ENCODE assay signal across 1 cellular context in the genomic region with DNA sequence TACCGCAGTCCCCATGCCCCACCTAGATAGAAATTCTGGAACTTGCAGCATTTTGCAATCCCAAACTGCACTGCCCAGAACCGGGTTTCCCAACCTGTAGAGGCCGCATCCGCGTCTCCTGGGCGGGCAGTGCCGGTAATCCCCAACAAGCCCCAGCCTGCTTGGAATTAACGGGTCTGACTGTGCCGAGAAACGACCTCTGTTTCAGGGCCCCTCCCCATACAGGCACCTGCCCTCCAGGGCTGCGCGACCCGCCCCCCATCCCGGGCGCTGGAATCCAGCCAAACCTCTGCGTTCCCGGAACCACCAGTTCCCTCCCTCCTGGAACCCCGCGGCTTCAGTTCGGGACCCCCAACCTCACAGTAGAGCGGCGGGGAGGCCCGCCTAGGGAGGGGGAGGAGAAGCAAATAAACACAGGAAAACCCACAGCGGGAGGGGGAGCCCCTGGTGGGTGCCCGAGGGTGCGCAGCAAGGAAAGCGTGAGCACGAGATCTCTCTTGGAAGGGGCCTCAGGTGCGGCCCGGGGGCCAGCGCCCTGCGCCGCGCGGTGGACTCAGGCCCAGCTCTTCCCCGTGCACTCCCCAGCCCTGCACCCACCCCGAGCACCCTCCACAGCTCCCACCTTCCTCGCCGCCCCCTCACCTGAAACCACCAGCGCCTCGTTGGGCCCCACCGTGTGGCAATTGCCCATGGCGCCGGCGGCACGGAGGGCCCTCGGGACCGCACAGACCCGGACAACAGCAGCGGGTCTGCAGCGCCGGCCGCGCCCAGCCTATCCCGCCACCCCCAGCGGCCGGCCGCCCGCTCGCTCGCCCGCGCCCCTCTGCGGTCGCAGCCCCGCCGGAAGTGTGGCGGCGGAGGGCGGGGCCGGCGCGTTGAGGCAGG.
TF ChIP-seq lines count a peak whose summit lies in the region.

FLOT2 (minus strand) TSS at position 850 of the 885 bp plus-strand sequence; CDS start at position 691, 159 bp downstream.

TF ChIP-seq in K562, 482 proteins besides CTCF, POLR2A, EP300 and RAD21 (continued from another document and continues in another):
- TF ChIP-seq, protein P1, sequence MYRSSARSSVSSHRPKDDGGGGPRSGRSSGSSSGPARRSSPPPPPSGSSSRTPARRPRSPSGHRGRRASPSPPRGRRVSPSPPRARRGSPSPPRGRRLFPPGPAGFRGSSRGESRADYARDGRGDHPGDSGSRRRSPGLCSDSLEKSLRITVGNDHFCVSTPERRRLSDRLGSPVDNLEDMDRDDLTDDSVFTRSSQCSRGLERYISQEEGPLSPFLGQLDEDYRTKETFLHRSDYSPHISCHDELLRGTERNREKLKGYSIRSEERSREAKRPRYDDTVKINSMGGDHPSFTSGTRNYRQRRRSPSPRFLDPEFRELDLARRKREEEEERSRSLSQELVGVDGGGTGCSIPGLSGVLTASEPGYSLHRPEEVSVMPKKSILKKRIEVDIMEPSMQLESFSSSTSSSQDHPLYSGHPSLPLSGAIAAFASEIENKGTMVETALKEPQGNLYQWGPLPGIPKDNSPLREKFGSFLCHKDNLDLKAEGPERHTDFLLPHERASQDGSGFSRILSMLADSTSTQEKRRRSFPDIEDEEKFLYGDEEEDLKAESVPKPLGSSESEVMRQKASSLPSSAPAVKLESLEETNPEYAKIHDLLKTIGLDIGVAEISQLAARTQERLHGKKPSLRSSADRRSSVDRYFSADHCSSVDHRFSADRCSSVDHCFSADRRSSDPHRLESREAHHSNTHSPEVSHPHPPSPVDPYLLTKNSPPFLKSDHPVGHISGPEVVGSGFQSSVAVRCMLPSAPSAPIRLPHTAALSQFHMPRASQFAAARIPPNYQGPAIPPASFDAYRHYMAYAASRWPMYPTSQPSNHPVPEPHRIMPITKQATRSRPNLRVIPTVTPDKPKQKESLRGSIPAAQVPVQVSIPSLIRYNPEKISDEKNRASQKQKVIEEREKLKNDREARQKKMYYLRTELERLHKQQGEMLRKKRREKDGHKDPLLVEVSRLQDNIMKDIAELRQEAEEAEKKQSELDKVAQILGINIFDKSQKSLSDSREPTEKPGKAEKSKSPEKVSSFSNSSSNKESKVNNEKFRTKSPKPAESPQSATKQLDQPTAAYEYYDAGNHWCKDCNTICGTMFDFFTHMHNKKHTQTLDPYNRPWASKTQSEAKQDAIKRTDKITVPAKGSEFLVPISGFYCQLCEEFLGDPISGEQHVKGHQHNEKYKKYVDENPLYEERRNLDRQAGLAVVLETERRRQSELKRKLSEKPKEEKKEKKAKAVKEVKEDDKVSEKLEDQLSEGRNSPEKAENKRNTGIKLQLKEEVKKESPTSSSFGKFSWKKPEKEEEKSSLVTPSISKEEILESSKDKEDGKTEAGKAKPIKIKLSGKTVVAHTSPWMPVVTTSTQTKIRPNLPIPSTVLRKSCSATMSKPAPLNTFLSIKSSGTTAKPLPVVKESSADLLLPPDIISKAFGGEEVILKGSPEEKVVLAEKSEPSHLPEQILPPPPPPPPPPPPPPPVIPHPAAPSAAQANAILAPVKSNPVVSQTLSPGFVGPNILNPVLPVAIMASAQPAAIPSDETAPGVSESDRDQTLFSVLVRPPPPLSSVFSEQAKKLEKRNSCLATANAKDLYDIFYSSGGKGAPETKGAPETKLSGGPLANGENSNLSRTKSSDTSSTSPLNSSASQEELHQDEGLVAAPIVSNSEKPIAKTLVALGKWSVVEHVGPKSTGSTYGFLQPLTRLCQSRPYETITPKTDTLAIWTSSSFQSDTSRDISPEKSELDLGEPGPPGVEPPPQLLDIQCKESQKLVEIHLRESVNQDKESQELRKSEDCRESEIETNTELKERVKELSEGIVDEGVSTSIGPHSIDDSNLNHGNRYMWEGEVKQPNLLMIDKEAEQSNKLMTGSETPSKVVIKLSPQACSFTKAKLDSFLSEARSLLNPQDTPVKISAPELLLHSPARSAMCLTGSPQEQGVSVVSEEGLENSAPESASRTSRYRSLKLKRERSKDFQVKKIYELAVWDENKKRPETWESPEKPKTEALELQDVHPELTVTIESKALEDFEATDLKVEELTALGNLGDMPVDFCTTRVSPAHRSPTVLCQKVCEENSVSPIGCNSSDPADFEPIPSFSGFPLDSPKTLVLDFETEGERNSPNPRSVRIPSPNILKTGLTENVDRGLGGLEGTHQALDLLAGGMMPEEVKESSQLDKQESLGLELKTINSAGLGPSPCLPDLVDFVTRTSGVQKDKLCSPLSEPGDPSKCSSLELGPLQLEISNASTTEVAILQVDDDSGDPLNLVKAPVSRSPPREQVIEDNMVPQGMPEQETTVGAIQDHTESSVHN (IDR thresholded peaks at IDR 0.05; ENCODE audit: borderline replicate concordance in 1 of 2, low read depth in 1 of 2), result no peak
- TF ChIP-seq, protein P2, sequence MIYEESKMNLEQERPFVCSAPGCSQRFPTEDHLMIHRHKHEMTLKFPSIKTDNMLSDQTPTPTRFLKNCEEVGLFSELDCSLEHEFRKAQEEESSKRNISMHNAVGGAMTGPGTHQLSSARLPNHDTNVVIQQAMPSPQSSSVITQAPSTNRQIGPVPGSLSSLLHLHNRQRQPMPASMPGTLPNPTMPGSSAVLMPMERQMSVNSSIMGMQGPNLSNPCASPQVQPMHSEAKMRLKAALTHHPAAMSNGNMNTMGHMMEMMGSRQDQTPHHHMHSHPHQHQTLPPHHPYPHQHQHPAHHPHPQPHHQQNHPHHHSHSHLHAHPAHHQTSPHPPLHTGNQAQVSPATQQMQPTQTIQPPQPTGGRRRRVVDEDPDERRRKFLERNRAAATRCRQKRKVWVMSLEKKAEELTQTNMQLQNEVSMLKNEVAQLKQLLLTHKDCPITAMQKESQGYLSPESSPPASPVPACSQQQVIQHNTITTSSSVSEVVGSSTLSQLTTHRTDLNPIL (CRISPR knock-in tag; IDR thresholded peaks at IDR 0.05), result peak; percentile 81; the same call in 1 of the 2 replicates
- TF ChIP-seq CBX2 (IDR thresholded peaks at IDR 0.05; ENCODE audit: insufficient read depth, low read length, poor library complexity, severe bottlenecking) (no peak), COPS2 (conservative IDR thresholded peaks at IDR 0.05) (no peak), RBBP5 (IDR thresholded peaks at IDR 0.05; ENCODE audit: borderline replicate concordance, insufficient read depth, low read length, poor library complexity, severe bottlenecking) (no peak), ZNF668 (CRISPR knock-in tag; IDR thresholded peaks at IDR 0.05) (no peak), KDM5B (IDR thresholded peaks at IDR 0.05; ENCODE audit: insufficient replicate concordance, low read depth, low read length) (peak; percentile 80), SLC30A9 (CRISPR knock-in tag; IDR thresholded peaks at IDR 0.05) (no peak; the same call in 1 of the 2 replicates), ZFX (CRISPR knock-in tag; IDR thresholded peaks at IDR 0.05) (peak; percentile 87), ELF4 (CRISPR knock-in tag; IDR thresholded peaks at IDR 0.05) (peak; percentile 64; the same call in 1 of the 2 replicates), CTBP1 (IDR thresholded peaks at IDR 0.05; ENCODE audit: borderline replicate concordance) (peak; percentile 90), GATAD2A (IDR thresholded peaks at IDR 0.05) (no peak; the same call in 1 of the 2 replicates), FOXK1 (CRISPR knock-in tag; IDR thresholded peaks at IDR 0.05; ENCODE audit: borderline replicate concordance) (0 out of 2 replicates have a peak, but pooled peaks have one; percentile 17), GTF2A2 (tag; IDR thresholded peaks at IDR 0.05) (no peak), HNRNPL (IDR thresholded peaks at IDR 0.05; ENCODE audit: low read depth, low read length) (peak; percentile 79), ZNF717 (CRISPR knock-in tag; IDR thresholded peaks at IDR 0.05) (0 out of 2 replicates have a peak, but pooled peaks have one; percentile 54), SNAPC5 (CRISPR knock-in tag; IDR thresholded peaks at IDR 0.05) (no peak), PHF8 (IDR thresholded peaks at IDR 0.05; ENCODE audit: borderline replicate concordance, low read length) (peak; percentile 79), ZBED1 (IDR thresholded peaks at IDR 0.05) (peak; percentile 55; the same call in 1 of the 2 replicates), NBN (IDR thresholded peaks at IDR 0.05; ENCODE audit: low read depth) (peak; percentile 40; the same call in 1 of the 2 replicates), NCOA2 (IDR thresholded peaks at IDR 0.05; ENCODE audit: partially characterized antibody in 2 of 2) (no peak), SPI1 (IDR thresholded peaks at IDR 0.05; ENCODE audit: borderline replicate concordance, low read depth, low read length) (no peak), PKNOX1 (IDR thresholded peaks at IDR 0.05) (no peak), POLR3A (IDR thresholded peaks at IDR 0.05; ENCODE audit: borderline replicate concordance, extremely low read depth, insufficient read depth, insufficient read length) (no peak), NR2C2 (CRISPR knock-in tag; IDR thresholded peaks at IDR 0.05) (peak; percentile 9; the same call in 1 of the 2 replicates), NR2C2 (tag; IDR thresholded peaks at IDR 0.05) (no peak), CEBPB (tag; IDR thresholded peaks at IDR 0.05) (peak; percentile 91), ZC3H8 (IDR thresholded peaks at IDR 0.05) (no peak), FUS (optimal IDR thresholded peaks at IDR 0.05; ENCODE audit: low read depth, low read length) (peak; percentile 84), SMARCA5 (IDR thresholded peaks at IDR 0.05) (no peak), PTBP1 (IDR thresholded peaks at IDR 0.05; ENCODE audit: low read depth, low read length) (no peak), E2F4 (CRISPR knock-in tag; IDR thresholded peaks at IDR 0.05; ENCODE audit: low read depth) (no peak), LCOR (CRISPR knock-in tag; IDR thresholded peaks at IDR 0.05) (no peak), SIX5 (IDR thresholded peaks at IDR 0.05; ENCODE audit: borderline replicate concordance in 1 of 2, insufficient read depth in 1 of 2, low read depth in 1 of 2, low read length in 2 of 2) (no peak), CBFA2T3 (IDR thresholded peaks at IDR 0.05) (no peak), JUNB (CRISPR knock-in tag; conservative IDR thresholded peaks at IDR 0.05) (0 out of 2 replicates have a peak, but pooled peaks have one; percentile 28), ZNF212 (CRISPR knock-in tag; IDR thresholded peaks at IDR 0.05) (peak; percentile 91)
- TF ChIP-seq, protein P3, sequence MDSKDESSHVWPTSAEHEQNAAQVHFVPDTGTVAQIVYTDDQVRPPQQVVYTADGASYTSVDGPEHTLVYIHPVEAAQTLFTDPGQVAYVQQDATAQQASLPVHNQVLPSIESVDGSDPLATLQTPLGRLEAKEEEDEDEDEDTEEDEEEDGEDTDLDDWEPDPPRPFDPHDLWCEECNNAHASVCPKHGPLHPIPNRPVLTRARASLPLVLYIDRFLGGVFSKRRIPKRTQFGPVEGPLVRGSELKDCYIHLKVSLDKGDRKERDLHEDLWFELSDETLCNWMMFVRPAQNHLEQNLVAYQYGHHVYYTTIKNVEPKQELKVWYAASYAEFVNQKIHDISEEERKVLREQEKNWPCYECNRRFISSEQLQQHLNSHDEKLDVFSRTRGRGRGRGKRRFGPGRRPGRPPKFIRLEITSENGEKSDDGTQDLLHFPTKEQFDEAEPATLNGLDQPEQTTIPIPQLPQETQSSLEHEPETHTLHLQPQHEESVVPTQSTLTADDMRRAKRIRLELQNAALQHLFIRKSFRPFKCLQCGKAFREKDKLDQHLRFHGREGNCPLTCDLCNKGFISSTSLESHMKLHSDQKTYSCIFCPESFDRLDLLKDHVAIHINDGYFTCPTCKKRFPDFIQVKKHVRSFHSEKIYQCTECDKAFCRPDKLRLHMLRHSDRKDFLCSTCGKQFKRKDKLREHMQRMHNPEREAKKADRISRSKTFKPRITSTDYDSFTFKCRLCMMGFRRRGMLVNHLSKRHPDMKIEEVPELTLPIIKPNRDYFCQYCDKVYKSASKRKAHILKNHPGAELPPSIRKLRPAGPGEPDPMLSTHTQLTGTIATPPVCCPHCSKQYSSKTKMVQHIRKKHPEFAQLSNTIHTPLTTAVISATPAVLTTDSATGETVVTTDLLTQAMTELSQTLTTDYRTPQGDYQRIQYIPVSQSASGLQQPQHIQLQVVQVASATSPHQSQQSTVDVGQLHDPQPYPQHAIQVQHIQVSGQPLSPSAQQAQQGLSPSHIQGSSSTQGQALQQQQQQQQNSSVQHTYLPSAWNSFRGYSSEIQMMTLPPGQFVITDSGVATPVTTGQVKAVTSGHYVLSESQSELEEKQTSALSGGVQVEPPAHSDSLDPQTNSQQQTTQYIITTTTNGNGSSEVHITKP (IDR thresholded peaks at IDR 0.05; ENCODE audit: partially characterized antibody), result no peak
- TF ChIP-seq, protein P4, sequence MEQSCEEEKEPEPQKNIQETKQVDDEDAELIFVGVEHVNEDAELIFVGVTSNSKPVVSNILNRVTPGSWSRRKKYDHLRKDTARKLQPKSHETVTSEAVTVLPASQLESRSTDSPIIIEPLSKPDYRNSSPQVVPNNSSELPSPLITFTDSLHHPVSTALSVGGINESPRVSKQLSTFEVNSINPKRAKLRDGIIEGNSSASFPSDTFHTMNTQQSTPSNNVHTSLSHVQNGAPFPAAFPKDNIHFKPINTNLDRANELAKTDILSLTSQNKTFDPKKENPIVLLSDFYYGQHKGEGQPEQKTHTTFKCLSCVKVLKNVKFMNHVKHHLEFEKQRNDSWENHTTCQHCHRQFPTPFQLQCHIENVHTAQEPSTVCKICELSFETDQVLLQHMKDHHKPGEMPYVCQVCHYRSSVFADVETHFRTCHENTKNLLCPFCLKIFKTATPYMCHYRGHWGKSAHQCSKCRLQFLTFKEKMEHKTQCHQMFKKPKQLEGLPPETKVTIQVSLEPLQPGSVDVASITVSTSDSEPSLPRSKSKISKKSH (CRISPR knock-in tag; IDR thresholded peaks at IDR 0.05), result peak; percentile 38; the same call in 1 of the 2 replicates
- TF ChIP-seq, protein P5, sequence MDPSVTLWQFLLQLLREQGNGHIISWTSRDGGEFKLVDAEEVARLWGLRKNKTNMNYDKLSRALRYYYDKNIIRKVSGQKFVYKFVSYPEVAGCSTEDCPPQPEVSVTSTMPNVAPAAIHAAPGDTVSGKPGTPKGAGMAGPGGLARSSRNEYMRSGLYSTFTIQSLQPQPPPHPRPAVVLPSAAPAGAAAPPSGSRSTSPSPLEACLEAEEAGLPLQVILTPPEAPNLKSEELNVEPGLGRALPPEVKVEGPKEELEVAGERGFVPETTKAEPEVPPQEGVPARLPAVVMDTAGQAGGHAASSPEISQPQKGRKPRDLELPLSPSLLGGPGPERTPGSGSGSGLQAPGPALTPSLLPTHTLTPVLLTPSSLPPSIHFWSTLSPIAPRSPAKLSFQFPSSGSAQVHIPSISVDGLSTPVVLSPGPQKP (CRISPR knock-in tag; IDR thresholded peaks at IDR 0.05), result no peak
